8 cellular contexts compared by ENCODE assay signal in genomic region chr1:40507973-40508372, GRCh38. TPM values are rescaled to one million over a fixed set of nuclear protein-coding genes. Genes with fewer than 3 reads are reported as not detected.
DNase-seq lines count a peak whose midpoint lies in the region; ATAC-seq, FAIRE-seq and TF ChIP-seq lines count a peak whose summit lies in the region.

No MANE protein-coding gene starts in this region.

- no peak for ATAC-seq in activated T-helper 17 cell treated with anti-CD3 and anti-CD28 coated beads, Interleukin-2, amount 50 U/mL, for 72 hours (replicated peaks)
- no peak for ATAC-seq in stimulated activated effector memory CD8-positive, alpha-beta T cell treated with anti-CD3 and anti-CD28 coated beads, Interleukin-12 subunit alpha, Interleukin-12 subunit beta, amount 100 ng/mL, for 72 hours
- no peak for ATAC-seq in GM19351 (IDR thresholded peaks at IDR 0.05; ENCODE audit: unreplicated experiment)

- H3K27ac ChIP-seq in iPS-18a (ENCODE audit: low read length) = no peak overlapping the region

- H3K9me3 ChIP-seq in iPS-18a (ENCODE audit: control insufficient read depth, low read depth, low read length) = peaks cover 2% of the 10 kb centered on the region

- DNase-seq in HFFc6 (no peak), cerebellar cortex (ENCODE audit: low spot score) (no peak), H54 (ENCODE audit: insufficient read length, low spot score) (no peak)
- DNase-seq in stimulated activated effector memory CD8-positive, alpha-beta T cell treated with anti-CD3 and anti-CD28 coated beads, Interleukin-12 subunit alpha, Interleukin-12 subunit beta, amount 100 ng/mL, for 72 hours (ENCODE audit: low spot score in 2 of 2) = no peak
- no peak for DNase-seq in stimulated activated CD4-positive, alpha-beta T cell treated with anti-CD3 and anti-CD28 coated beads, Interleukin-1b, Interleukin-23, amount 100 ng/mL, for 48 hours

- peaks cover 12% of the 10 kb centered on the region for H3K27me3 ChIP-seq in iPS-18a (ENCODE audit: control insufficient read depth, insufficient read depth, low read length)

- no peaks in the 10 kb centered on the region for H3K36me3 ChIP-seq in iPS-18a (ENCODE audit: control insufficient read depth, low read depth, low read length)

- no peak for TF ChIP-seq CTCF in HFFc6 (IDR thresholded peaks at IDR 0.05)

- H3K9me3 Mint-ChIP-seq in HFFc6 = peaks cover 66% of the 10 kb centered on the region
- peaks cover 13% of the 10 kb centered on the region for H3K9me3 Mint-ChIP-seq in activated T-helper 17 cell treated with anti-CD3 and anti-CD28 coated beads, Interleukin-2, amount 50 U/mL, for 72 hours
- H3K9me3 Mint-ChIP-seq in stimulated activated effector memory CD8-positive, alpha-beta T cell treated with anti-CD3 and anti-CD28 coated beads, Interleukin-12 subunit alpha, Interleukin-12 subunit beta, amount 100 ng/mL, for 72 hours = peaks cover 24% of the 10 kb centered on the region

- peak overlapping the region; percentile 85 for H3K4me3 ChIP-seq in iPS-18a (ENCODE audit: low read length)

- H3K9ac ChIP-seq in iPS-18a (ENCODE audit: low read length) = peak overlapping the region; percentile 67

- peaks cover 9% of the 10 kb centered on the region for H3K4me1 Mint-ChIP-seq in HFFc6 (ENCODE audit: low read depth)
- peaks cover 7% of the 10 kb centered on the region for H3K4me1 Mint-ChIP-seq in activated T-helper 17 cell treated with anti-CD3 and anti-CD28 coated beads, Interleukin-2, amount 50 U/mL, for 72 hours
- peaks cover 12% of the 10 kb centered on the region for H3K4me1 Mint-ChIP-seq in stimulated activated effector memory CD8-positive, alpha-beta T cell treated with anti-CD3 and anti-CD28 coated beads, Interleukin-12 subunit alpha, Interleukin-12 subunit beta, amount 100 ng/mL, for 72 hours

- H3K36me3 Mint-ChIP-seq in HFFc6 (ENCODE audit: low read depth) = peaks cover 58% of the 10 kb centered on the region
- H3K36me3 Mint-ChIP-seq in activated T-helper 17 cell treated with anti-CD3 and anti-CD28 coated beads, Interleukin-2, amount 50 U/mL, for 72 hours (ENCODE audit: low read depth) = peaks cover 24% of the 10 kb centered on the region
- H3K36me3 Mint-ChIP-seq in stimulated activated effector memory CD8-positive, alpha-beta T cell treated with anti-CD3 and anti-CD28 coated beads, Interleukin-12 subunit alpha, Interleukin-12 subunit beta, amount 100 ng/mL, for 72 hours = peaks cover 13% of the 10 kb centered on the region

- FAIRE-seq in H54 (lab: Jason Lieb, UNC) = no peak

- no peaks in the 10 kb centered on the region for H3K27me3 Mint-ChIP-seq in HFFc6 (ENCODE audit: insufficient read depth)
- H3K27me3 Mint-ChIP-seq in activated T-helper 17 cell treated with anti-CD3 and anti-CD28 coated beads, Interleukin-2, amount 50 U/mL, for 72 hours = no peaks in the 10 kb centered on the region

- H3K4me3 Mint-ChIP-seq in HFFc6 = peak overlapping the region; percentile 91
- peak overlapping the region; percentile 85 for H3K4me3 Mint-ChIP-seq in activated T-helper 17 cell treated with anti-CD3 and anti-CD28 coated beads, Interleukin-2, amount 50 U/mL, for 72 hours
- peak overlapping the region; percentile 90 for H3K4me3 Mint-ChIP-seq in stimulated activated effector memory CD8-positive, alpha-beta T cell treated with anti-CD3 and anti-CD28 coated beads, Interleukin-12 subunit alpha, Interleukin-12 subunit beta, amount 100 ng/mL, for 72 hours

- TF ChIP-seq POLR2A in H54 (IDR thresholded peaks at IDR 0.05; ENCODE audit: low read depth, low read length) = no peak

- H3K4me1 ChIP-seq in iPS-18a (ENCODE audit: control insufficient read depth, low read depth, low read length) = no peaks in the 10 kb centered on the region

- H3K27ac Mint-ChIP-seq in HFFc6 = peak overlapping the region; percentile 79
- H3K27ac Mint-ChIP-seq in activated T-helper 17 cell treated with anti-CD3 and anti-CD28 coated beads, Interleukin-2, amount 50 U/mL, for 72 hours = peak overlapping the region; percentile 88
- peak overlapping the region; percentile 91 for H3K27ac Mint-ChIP-seq in stimulated activated effector memory CD8-positive, alpha-beta T cell treated with anti-CD3 and anti-CD28 coated beads, Interleukin-12 subunit alpha, Interleukin-12 subunit beta, amount 100 ng/mL, for 72 hours

RNA-seq across cellular contexts. Expression of gene EXO5, which starts 0.6 kb away (rescaled TPM):
- 1 to 10 TPM; 7.4 to 8.6 (median 8.1) TPM for total RNA-seq in HFFc6 (2021; fragmentation: NEBNext Ultra II Directional; extraction: Animal tissue kit (Norgen Biotek cat#: 25700))
- 1 to 10 TPM; 6.6 to 6.7 TPM for total RNA-seq in activated T-helper 17 cell treated with anti-CD3 and anti-CD28 coated beads, Interleukin-2, amount 50 U/mL, for 72 hours

RNA-seq across cellular contexts. Expression of gene ZNF684, which starts 23.5 kb away (rescaled TPM):
- total RNA-seq in HFFc6 (2021; fragmentation: NEBNext Ultra II Directional; extraction: Animal tissue kit (Norgen Biotek cat#: 25700)) = 1 to 10 TPM; 1.6 to 3.2 (median 2.6) TPM
- total RNA-seq in activated T-helper 17 cell treated with anti-CD3 and anti-CD28 coated beads, Interleukin-2, amount 50 U/mL, for 72 hours = 1 to 10 TPM; 3.5 to 5.8 TPM

RNA-seq across cellular contexts. Expression of gene ZFP69, which starts 30.9 kb away (rescaled TPM):
- total RNA-seq in HFFc6 (2021; fragmentation: NEBNext Ultra II Directional; extraction: Animal tissue kit (Norgen Biotek cat#: 25700)) = 1 to 10 TPM in 4 of 6 experiments, under 1 TPM in 2; 0.17 to 2.2 (median 2.0) TPM
- total RNA-seq in activated T-helper 17 cell treated with anti-CD3 and anti-CD28 coated beads, Interleukin-2, amount 50 U/mL, for 72 hours = 1 to 10 TPM; 1.9 to 3.4 TPM

RNA-seq across cellular contexts. Expression of gene ZFP69B, which starts 57.7 kb away (rescaled TPM):
- 1 to 10 TPM; 3.2 to 4.3 (median 3.7) TPM for total RNA-seq in HFFc6 (2021; fragmentation: NEBNext Ultra II Directional; extraction: Animal tissue kit (Norgen Biotek cat#: 25700))
- 1 to 10 TPM; 2.8 to 3.3 TPM for total RNA-seq in activated T-helper 17 cell treated with anti-CD3 and anti-CD28 coated beads, Interleukin-2, amount 50 U/mL, for 72 hours
